ENCODE assay signal across 18 cellular contexts in the genomic region with DNA sequence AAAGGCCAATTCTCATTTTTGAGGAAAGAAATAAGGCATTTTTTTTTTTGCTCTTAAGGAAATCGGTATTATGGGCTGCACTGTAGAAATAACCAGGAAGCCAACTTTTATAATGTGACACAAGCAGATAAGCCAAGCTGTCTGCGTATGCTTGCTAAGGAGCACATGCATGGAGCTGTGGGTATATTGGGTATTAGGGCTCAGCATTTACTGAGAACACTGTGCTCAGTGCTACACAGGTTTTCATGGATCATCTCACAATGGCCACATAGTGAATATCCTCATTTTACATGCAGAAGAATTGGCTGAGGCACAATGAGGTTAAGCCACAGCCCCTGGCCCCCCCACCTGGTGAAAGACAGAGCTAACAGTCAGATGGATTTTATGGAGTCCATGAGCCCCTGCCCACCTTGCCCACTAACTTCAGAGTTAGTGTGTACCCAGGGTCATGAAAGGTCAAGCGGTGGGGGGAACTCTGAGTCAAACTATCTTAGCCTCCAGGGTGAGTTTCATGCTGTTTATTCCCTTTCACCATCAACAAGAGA.
DNase-seq lines count a peak whose midpoint lies in the region; ATAC-seq and TF ChIP-seq lines count a peak whose summit lies in the region.
"Had no signal": no experiment of that assay in that cellular context is flagged by ENCODE, and none has a peak within 500 bp of the region (broad histone marks: within the 10 kb centered on the region; RNA-seq: fewer than 3 reads in every experiment).

No MANE protein-coding gene starts in this region.

- no peak overlapping the region for H3K4me2 ChIP-seq in H9 (ENCODE audit: insufficient read depth, insufficient read length, low read length)

- no CpG with 5 or more reads among the region's 3 CpGs for WGBS in H9 (ENCODE audit: extremely low coverage, insufficient read length, low lambda C conversion rate)
- WGBS in right lobe of liver (ENCODE audit: insufficient coverage, low coverage, low lambda C conversion rate, missing lambda C conversion rate) = 60% methylated on average over 3 of the region's 3 CpGs

- no peak overlapping the region for H2BK120ac ChIP-seq in H9 (ENCODE audit: low read depth, low read length, poor library complexity, severe bottlenecking)

- H4K91ac ChIP-seq in H9 (ENCODE audit: insufficient read length, low read depth, low read length) = no peak overlapping the region

- peaks cover 0 to 2% of the 10 kb centered on the region in 2 experiments; a peak in 1 of 5 replicates for H3K9me3 Mint-ChIP-seq in H9
- peaks cover 10 to 18% (median 12%) of the 10 kb centered on the region in 7 donors for H3K9me3 Mint-ChIP-seq in CD14-positive monocyte
- H3K9me3 Mint-ChIP-seq: activated naive CD4-positive, alpha-beta T cell treated with anti-CD3 and anti-CD28 coated beads, Interleukin-2, amount 50 U/mL, for 24 hours had no signal

- no peaks in the 10 kb centered on the region for H3K36me3 ChIP-seq in right lobe of liver
- H3K36me3 ChIP-seq: MG63, thoracic aorta had no signal

- H2BK20ac ChIP-seq in H9 (ENCODE audit: low read depth, low read length, poor library complexity, severe bottlenecking) = no peak overlapping the region

- H3K4ac ChIP-seq in H9 (ENCODE audit: low read depth, low read length) = no peak overlapping the region

- H3K4me3 ChIP-seq in right lobe of liver = no peak overlapping the region
- H3K4me3 ChIP-seq: MG63, thoracic aorta had no signal

- H3K4me1 Mint-ChIP-seq in H9 (peaks cover 0 to 3% of the 10 kb centered on the region in 2 experiments; a peak in 1 of 4 replicates), CD14-positive monocyte (no peaks in the 10 kb centered on the region)
- H3K4me1 Mint-ChIP-seq: activated naive CD4-positive, alpha-beta T cell treated with anti-CD3 and anti-CD28 coated beads, Interleukin-2, amount 50 U/mL, for 24 hours had no signal

- no peak overlapping the region for H2AK5ac ChIP-seq in H9 (ENCODE audit: insufficient read length, low read length)

- H3K9me3 ChIP-seq in H9 (ENCODE audit: control insufficient read depth, low read depth, low read length) (no peaks in the 10 kb centered on the region), right lobe of liver (no peaks in the 10 kb centered on the region)
- H3K9me3 ChIP-seq: MG63, thoracic aorta had no signal

- no peaks in the 10 kb centered on the region for H3K23me2 ChIP-seq in H9 (ENCODE audit: insufficient read length, low read depth, low read length, poor library complexity, severe bottlenecking)

- H3T11ph ChIP-seq in H9 (ENCODE audit: low read length) = no peak overlapping the region

- H3K79me2 ChIP-seq in H9 (ENCODE audit: insufficient read depth, low read length) = no peaks in the 10 kb centered on the region

- H3K9ac ChIP-seq in H9 (ENCODE audit: extremely low read depth, insufficient read length, low read length) = no peak overlapping the region

- H3K27ac Mint-ChIP-seq in H9 (no peak overlapping the region), CD14-positive monocyte (no peak overlapping the region)
- H3K27ac Mint-ChIP-seq: activated naive CD4-positive, alpha-beta T cell treated with anti-CD3 and anti-CD28 coated beads, Interleukin-2, amount 50 U/mL, for 24 hours had no signal

- no peak overlapping the region for H2BK5ac ChIP-seq in H9 (ENCODE audit: insufficient read length, low read length)

- H3K56ac ChIP-seq in H9 (ENCODE audit: insufficient read length, low read depth, low read length) = no peak overlapping the region

- H4K8ac ChIP-seq in H9 (replicated peaks; ENCODE audit: insufficient read length, low read depth, low read length) = no peak overlapping the region

- peak; percentile 42; the same call in 2 of the 3 replicates for TF ChIP-seq CTCF in H9 (conservative IDR thresholded peaks at IDR 0.05)
- no peak for TF ChIP-seq CTCF in right lobe of liver (IDR thresholded peaks at IDR 0.05)
- TF ChIP-seq CTCF in CD14-positive monocyte (IDR thresholded peaks at IDR 0.05) = no peak

- H3K27ac ChIP-seq in H9 (ENCODE audit: insufficient read length, low read depth, low read length) = no peak overlapping the region
- no peak overlapping the region for H3K27ac ChIP-seq in right lobe of liver
- H3K27ac ChIP-seq: thoracic aorta had no signal

- intact Hi-C loops in right lobe of liver (cut with DNase I) = no loop called here
- intact Hi-C loops in CD14-positive monocyte (cut with micrococcal nuclease) = no loop called here

- no peak overlapping the region for H2BK15ac ChIP-seq in H9 (ENCODE audit: low read depth, low read length)

- H3K27me3 Mint-ChIP-seq in H9 (ENCODE audit: low read depth) = peaks cover 2% of the 10 kb centered on the region; the same call in 1 of the 2 replicates
- H3K27me3 Mint-ChIP-seq in CD14-positive monocyte (ENCODE audit: low read depth in 3 of 3) = no peaks in the 10 kb centered on the region
- H3K27me3 Mint-ChIP-seq: activated naive CD4-positive, alpha-beta T cell treated with anti-CD3 and anti-CD28 coated beads, Interleukin-2, amount 50 U/mL, for 24 hours had no signal

- H3K23ac ChIP-seq in H9 (ENCODE audit: insufficient read length, low read depth, low read length) = no peak overlapping the region

- no peak overlapping the region for H4K5ac ChIP-seq in H9 (ENCODE audit: insufficient read length, low read depth, low read length)

- ATAC-seq in right lobe of liver = peak in 3 of 4 donors; percentile 14 to 56 (median 46)
- no peak for ATAC-seq in GM21529 (IDR thresholded peaks at IDR 0.05; ENCODE audit: unreplicated experiment)
- no peak for ATAC-seq in HG03442 (IDR thresholded peaks at IDR 0.05; ENCODE audit: unreplicated experiment)
- ATAC-seq in HG03571 (IDR thresholded peaks at IDR 0.05; ENCODE audit: unreplicated experiment) = no peak

- H3K4me1 ChIP-seq in H9 (ENCODE audit: insufficient read depth, low read length) = no peaks in the 10 kb centered on the region
- no peaks in the 10 kb centered on the region for H3K4me1 ChIP-seq in right lobe of liver

- H2AFZ ChIP-seq in H9 (ENCODE audit: low read length) = no peak overlapping the region

- no peak overlapping the region for H3K14ac ChIP-seq in H9 (ENCODE audit: insufficient read depth, low read length)

- no peak overlapping the region for H3K18ac ChIP-seq in H9 (ENCODE audit: insufficient read length, low read depth, low read length)

- DNase-seq in 8988T (peak; percentile 9), H9 (no peak), cerebellum (ENCODE audit: low spot score) (peak; percentile 3), right lobe of liver (no peak), CD14-positive monocyte (ENCODE audit: low spot score) (no peak)
- DNase-seq: ACHN; activated CD8-positive, alpha-beta memory T cell treated with anti-CD3 and anti-CD28 coated beads, Interleukin-2, amount 50 U/mL, for 4 hours; Calu3; caudate nucleus; GF-D8; MG63; NCI-H1930; NCI-H526 had no signal

- H3K79me1 ChIP-seq in H9 (ENCODE audit: insufficient read depth, low read depth, low read length, poor library complexity, severe bottlenecking) = no peaks in the 10 kb centered on the region

- H4K20me1 ChIP-seq in H9 (ENCODE audit: control insufficient read depth, insufficient read depth, insufficient read length) = no peaks in the 10 kb centered on the region

- TF ChIP-seq POLR2A in right lobe of liver (IDR thresholded peaks at IDR 0.05) = no peak

- no peaks in the 10 kb centered on the region for H3K27me3 ChIP-seq in H9 (ENCODE audit: insufficient read depth, low read length)
- H3K27me3 ChIP-seq in right lobe of liver = no peaks in the 10 kb centered on the region
- H3K27me3 ChIP-seq: MG63 had no signal

- H3K4me3 Mint-ChIP-seq in H9 = no peak overlapping the region
- H3K4me3 Mint-ChIP-seq in CD14-positive monocyte = no peak overlapping the region
- H3K4me3 Mint-ChIP-seq: activated naive CD4-positive, alpha-beta T cell treated with anti-CD3 and anti-CD28 coated beads, Interleukin-2, amount 50 U/mL, for 24 hours had no signal

- H3K36me3 Mint-ChIP-seq in H9 (ENCODE audit: insufficient read depth in 1 of 3, low read depth in 3 of 3) (no peaks in the 10 kb centered on the region), CD14-positive monocyte (no peaks in the 10 kb centered on the region)
- H3K36me3 Mint-ChIP-seq: activated naive CD4-positive, alpha-beta T cell treated with anti-CD3 and anti-CD28 coated beads, Interleukin-2, amount 50 U/mL, for 24 hours had no signal

- no peak overlapping the region for H2BK12ac ChIP-seq in H9 (ENCODE audit: insufficient read length, low read depth, low read length)

Comparison
In these comparisons a context has a peak if more than half of its experiments do, and no peak if none do; other contexts are left out.
1. DNase-seq: peak in 8988T (single experiment) and cerebellum (single experiment); none in H9 (single experiment), right lobe of liver (0 of 3) and CD14-positive monocyte (single experiment).
2. ATAC-seq: peak in right lobe of liver (3 of 4); none in GM21529 (single experiment), HG03442 (single experiment) and HG03571 (single experiment).